In the genomic region with DNA sequence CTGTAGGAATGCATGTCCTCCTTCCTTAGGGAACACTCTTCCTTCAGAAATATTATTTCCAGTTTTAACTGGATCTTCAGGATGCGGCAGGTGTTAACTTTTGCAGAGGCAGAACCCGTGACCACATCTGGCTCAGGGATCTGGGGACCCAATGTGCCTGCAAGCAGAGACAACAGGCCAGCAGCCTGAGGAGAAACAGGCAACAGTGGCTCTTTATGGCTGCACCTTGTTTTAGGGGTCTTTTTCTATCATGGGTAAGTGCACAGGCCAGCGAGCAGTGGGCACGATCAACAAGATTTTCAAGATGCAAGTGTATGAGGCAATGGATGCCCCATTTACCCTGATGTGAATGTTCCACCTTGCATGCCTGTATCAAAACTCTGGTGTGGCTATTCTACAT, we compare ENCODE assay signal across 19 cellular contexts.
DNase-seq lines count a peak whose midpoint lies in the region; ATAC-seq and TF ChIP-seq lines count a peak whose summit lies in the region.
"Had no signal": no experiment of that assay in that cellular context is flagged by ENCODE, and none has a peak within 500 bp of the region (broad histone marks: within the 10 kb centered on the region; RNA-seq: fewer than 3 reads in every experiment).

No MANE protein-coding gene starts in this region.

- no peak for TF ChIP-seq POLR2A in testis (IDR thresholded peaks at IDR 0.05)

- H3K4me1 ChIP-seq in right atrium auricular region (peaks cover 0 to 38% of the 10 kb centered on the region in 2 donors), lower lobe of right lung (peaks cover 21% of the 10 kb centered on the region), testis (peaks cover 32% of the 10 kb centered on the region), aorta (ENCODE audit: control insufficient read depth in 1 of 2, insufficient read depth in 2 of 2, low read length in 2 of 2) (peaks cover 5 to 13% of the 10 kb centered on the region in 2 donors)

- no peaks in the 10 kb centered on the region for H3K9me3 ChIP-seq in right atrium auricular region
- H3K9me3 ChIP-seq in lower lobe of right lung = no peaks in the 10 kb centered on the region
- H3K9me3 ChIP-seq in testis = no peaks in the 10 kb centered on the region
- no peaks in the 10 kb centered on the region for H3K9me3 ChIP-seq in aorta (ENCODE audit: control insufficient read depth, low read length)
- H3K9me3 ChIP-seq: A549 had no signal

- H3K4me1 Mint-ChIP-seq in activated T-cell treated with anti-CD3 and anti-CD28 coated beads, Interleukin-2, amount 50 U/mL, for 72 hours (ENCODE audit: low read depth) = peaks cover 12% of the 10 kb centered on the region

- intact Hi-C loops in cardiac septum (cut with DNase I) (no loop called here), lower lobe of right lung (cut with DNase I) (no loop called here), testis (cut with DNase I; ENCODE audit: low total_unique reads) (no loop called here), aorta (cut with DNase I) (loop anchor here in 1 of 2 donors (5.0 kb wide), 2 partner anchors 40 to 60 kb away; no protein-coding TSS in a partner anchor)

- no peaks in the 10 kb centered on the region for H3K9me3 Mint-ChIP-seq in activated T-cell treated with anti-CD3 and anti-CD28 coated beads, Interleukin-2, amount 50 U/mL, for 72 hours
- H3K9me3 Mint-ChIP-seq: CD14-positive monocyte, H9 had no signal

- H3K4me3 Mint-ChIP-seq in activated T-cell treated with anti-CD3 and anti-CD28 coated beads, Interleukin-2, amount 50 U/mL, for 72 hours = no peak overlapping the region
- H3K4me3 Mint-ChIP-seq: CD14-positive monocyte, H9 had no signal

- 83 to 88% methylated on average over 4 of the region's 4 CpGs for WGBS in testis, 2 donors
- WGBS in aorta, 2 donors = 97% methylated on average over 4 of the region's 4 CpGs

- H3K27ac ChIP-seq in right atrium auricular region (peak overlapping the region; percentile 73), lower lobe of right lung (peak overlapping the region; percentile 55), testis (peak overlapping the region; percentile 47 to 75), aorta (ENCODE audit: low read depth in 1 of 2, low read length in 2 of 2) (peak overlapping the region; percentile 23 to 49)
- H3K27ac ChIP-seq: A549 had no signal

- no peaks in the 10 kb centered on the region for H3K36me3 Mint-ChIP-seq in activated T-cell treated with anti-CD3 and anti-CD28 coated beads, Interleukin-2, amount 50 U/mL, for 72 hours (ENCODE audit: insufficient read depth in 2 of 2)
- H3K36me3 Mint-ChIP-seq: CD14-positive monocyte had no signal

- H3K27me3 ChIP-seq in right atrium auricular region = no peaks in the 10 kb centered on the region
- H3K27me3 ChIP-seq in lower lobe of right lung (ENCODE audit: low read depth) = no peaks in the 10 kb centered on the region
- H3K27me3 ChIP-seq in testis = no peaks in the 10 kb centered on the region
- H3K27me3 ChIP-seq in aorta (ENCODE audit: control insufficient read depth in 1 of 2, insufficient read depth in 2 of 2, low read length in 1 of 2) = no peaks in the 10 kb centered on the region

- ATAC-seq in lower lobe of right lung (no peak), aorta (ENCODE audit: low FRiP score) (no peak), GM18498 (IDR thresholded peaks at IDR 0.05; ENCODE audit: unreplicated experiment) (no peak)
- ATAC-seq in activated T-cell treated with anti-CD3 and anti-CD28 coated beads, Interleukin-2, amount 50 U/mL, for 72 hours (replicated peaks in 1 of 2) = no peak
- ATAC-seq: A549, GM12878, HepG2 had no signal

- H3K4me3 ChIP-seq in right atrium auricular region (no peak overlapping the region), lower lobe of right lung (no peak overlapping the region), testis (no peak overlapping the region), aorta (ENCODE audit: low read length in 2 of 2) (no peak overlapping the region)
- H3K4me3 ChIP-seq: A549, GM12878 had no signal

- H3K36me3 ChIP-seq in right atrium auricular region (no peaks in the 10 kb centered on the region), lower lobe of right lung (no peaks in the 10 kb centered on the region), testis (ENCODE audit: low read depth, missing control alignments) (no peaks in the 10 kb centered on the region), aorta (ENCODE audit: control insufficient read depth in 1 of 2, insufficient read depth in 2 of 2, low read length in 1 of 2) (no peaks in the 10 kb centered on the region)

- TF ChIP-seq CTCF in right atrium auricular region (IDR thresholded peaks at IDR 0.05) (no peak), lower lobe of right lung (IDR thresholded peaks at IDR 0.05) (no peak), testis (IDR thresholded peaks at IDR 0.05) (no peak)

- DNase-seq in right atrium auricular region (ENCODE audit: low spot score) = no peak
- DNase-seq in cardiac septum (ENCODE audit: low spot score) = no peak
- DNase-seq in lower lobe of right lung = no peak
- DNase-seq in testis = no peak
- no peak for DNase-seq in aorta
- DNase-seq in SIG-M5 (lab: John Stamatoyannopoulos, UW) = no peak
- no peak for DNase-seq in activated T-cell treated with anti-CD3 and anti-CD28 coated beads, Interleukin-2, amount 50 U/mL, for 72 hours
- DNase-seq: DMS79, H9, Karpas-422, NCI-H1417 treated with DMSO at 0.1 percent for 48 hours, NCI-H2029 treated with DMSO at 0.1 percent for 48 hours, NCI-H510A, NCI-H82 had no signal

- H3K27ac Mint-ChIP-seq in activated T-cell treated with anti-CD3 and anti-CD28 coated beads, Interleukin-2, amount 50 U/mL, for 72 hours = no peak overlapping the region
- H3K27ac Mint-ChIP-seq: CD14-positive monocyte, H9 had no signal

- H3K27me3 Mint-ChIP-seq in activated T-cell treated with anti-CD3 and anti-CD28 coated beads, Interleukin-2, amount 50 U/mL, for 72 hours (ENCODE audit: low read depth) = no peaks in the 10 kb centered on the region
